Comparison of ENCODE assay signal across 23 cellular contexts in genomic region chr9:3045153-3045552, GRCh38.
"Had no signal": no experiment of that assay in that cellular context is flagged by ENCODE, and none has a peak within 500 bp of the region (broad histone marks: within the 10 kb centered on the region; RNA-seq: fewer than 3 reads in every experiment).

No MANE protein-coding gene starts in this region.

- H3K4me3 Mint-ChIP-seq: activated CD4-positive, alpha-beta memory T cell treated with anti-CD3 and anti-CD28 coated beads for 36 hours; activated CD4-positive, alpha-beta T cell treated with anti-CD3 and anti-CD28 coated beads, Interleukin-2, amount 10 ng/mL, durations not matched to agents 24 days and 14 days; activated naive CD4-positive, alpha-beta T cell treated with anti-CD3 and anti-CD28 coated beads for 36 hours; activated naive CD8-positive, alpha-beta T cell; activated T-cell treated with anti-CD3 and anti-CD28 coated beads, Interleukin-2, amount 50 U/mL, for 4 hours; activated T-helper 17 cell treated with anti-CD3 and anti-CD28 coated beads, Interleukin-2, amount 50 U/mL, for 72 hours; brain; central memory CD8-positive, alpha-beta T cell; T-helper 1 cell treated with Interleukin-12 subunit alpha and Interleukin-12 subunit beta and Interleukin-4 antibody, amounts not matched to agents 30 μg/mL and 1 μg/mL, for 36 hours; WTC11 had no signal

- H3K36me3 Mint-ChIP-seq: activated CD4-positive, alpha-beta memory T cell treated with anti-CD3 and anti-CD28 coated beads for 36 hours; activated naive CD8-positive, alpha-beta T cell; brain; WTC11 had no signal

- H3K9me3 Mint-ChIP-seq: activated CD4-positive, alpha-beta memory T cell treated with anti-CD3 and anti-CD28 coated beads for 36 hours; activated CD4-positive, alpha-beta T cell treated with anti-CD3 and anti-CD28 coated beads, Interleukin-2, amount 10 ng/mL, durations not matched to agents 24 days and 14 days; activated naive CD4-positive, alpha-beta T cell treated with anti-CD3 and anti-CD28 coated beads for 36 hours; activated T-cell treated with anti-CD3 and anti-CD28 coated beads, Interleukin-2, amount 50 U/mL, for 4 hours; activated T-helper 17 cell treated with anti-CD3 and anti-CD28 coated beads, Interleukin-2, amount 50 U/mL, for 72 hours; central memory CD8-positive, alpha-beta T cell; T-helper 1 cell treated with Interleukin-12 subunit alpha and Interleukin-12 subunit beta and Interleukin-4 antibody, amounts not matched to agents 30 μg/mL and 1 μg/mL, for 36 hours; WTC11 had no signal

- H3K9me3 ChIP-seq: SK-N-SH had no signal

- H3K4me2 ChIP-seq: KMS-11, SK-N-SH had no signal

- H3K4me1 Mint-ChIP-seq: activated CD4-positive, alpha-beta T cell treated with anti-CD3 and anti-CD28 coated beads, Interleukin-2, amount 10 ng/mL, durations not matched to agents 24 days and 14 days; activated T-helper 17 cell treated with anti-CD3 and anti-CD28 coated beads, Interleukin-2, amount 50 U/mL, for 72 hours; brain; central memory CD8-positive, alpha-beta T cell; WTC11 had no signal

- DNase-seq: activated CD4-positive, alpha-beta memory T cell treated with anti-CD3 and anti-CD28 coated beads for 36 hours; activated CD4-positive, alpha-beta T cell treated with anti-CD3 and anti-CD28 coated beads for 1 hour; activated CD4-positive, alpha-beta T cell treated with anti-CD3 and anti-CD28 coated beads, Interleukin-2, amount 10 ng/mL, durations not matched to agents 24 days and 14 days; activated CD8-positive, alpha-beta memory T cell treated with anti-CD3 and anti-CD28 coated beads for 24 hours; activated gamma-delta T cell; activated naive CD4-positive, alpha-beta T cell treated with anti-CD3 and anti-CD28 coated beads for 36 hours; activated T-cell treated with anti-CD3 and anti-CD28 coated beads, Interleukin-2, amount 50 U/mL, for 4 hours; amygdala; NCI-H1092; NCI-H1417; NCI-H2029; NCI-H2107; NCI-H510A treated with DMSO at 0.1 percent for 48 hours; NCI-H748 treated with DMSO at 0.1 percent for 48 hours; SK-N-SH; SW 1271 had no signal

- H3K27me3 Mint-ChIP-seq: activated CD4-positive, alpha-beta memory T cell treated with anti-CD3 and anti-CD28 coated beads for 36 hours; activated CD4-positive, alpha-beta T cell treated with anti-CD3 and anti-CD28 coated beads, Interleukin-2, amount 10 ng/mL, durations not matched to agents 24 days and 14 days; activated T-helper 17 cell treated with anti-CD3 and anti-CD28 coated beads, Interleukin-2, amount 50 U/mL, for 72 hours; central memory CD8-positive, alpha-beta T cell had no signal

- H3K27ac ChIP-seq: KMS-11 had no signal

- H3K27ac Mint-ChIP-seq: activated CD4-positive, alpha-beta memory T cell treated with anti-CD3 and anti-CD28 coated beads for 36 hours; activated CD4-positive, alpha-beta T cell treated with anti-CD3 and anti-CD28 coated beads, Interleukin-2, amount 10 ng/mL, durations not matched to agents 24 days and 14 days; activated naive CD4-positive, alpha-beta T cell treated with anti-CD3 and anti-CD28 coated beads for 36 hours; activated naive CD8-positive, alpha-beta T cell; activated T-helper 17 cell treated with anti-CD3 and anti-CD28 coated beads, Interleukin-2, amount 50 U/mL, for 72 hours; brain; T-helper 1 cell treated with Interleukin-12 subunit alpha and Interleukin-12 subunit beta and Interleukin-4 antibody, amounts not matched to agents 30 μg/mL and 1 μg/mL, for 36 hours; WTC11 had no signal

- H3K9ac ChIP-seq: KMS-11, SK-N-SH had no signal
